Comparison of ENCODE assay signal across 11 cellular contexts in the genomic region with DNA sequence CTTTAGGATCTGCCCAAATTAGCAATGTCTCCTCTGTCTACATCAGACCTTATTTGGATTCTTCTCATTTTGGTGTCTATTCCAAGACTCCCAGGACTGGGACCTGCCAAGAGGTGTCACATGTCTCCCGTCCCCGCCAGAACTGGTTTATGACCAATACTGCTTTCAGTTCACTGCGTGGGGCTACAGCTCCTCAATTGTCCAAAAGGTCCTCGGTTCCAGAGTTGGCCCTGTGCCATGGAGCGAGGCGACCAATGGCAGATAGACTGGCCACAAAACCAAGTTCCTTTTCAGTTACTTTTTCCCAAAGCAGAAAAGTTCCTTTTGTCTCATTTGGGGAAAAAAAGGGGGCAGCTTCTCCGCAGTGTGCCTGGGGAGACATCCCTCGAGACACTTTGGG.
"Had no signal": no experiment of that assay in that cellular context is flagged by ENCODE, and none has a peak within 500 bp of the region (broad histone marks: within the 10 kb centered on the region; RNA-seq: fewer than 3 reads in every experiment).

No MANE protein-coding gene starts in this region.

- DNase-seq: activated CD4-positive, alpha-beta memory T cell treated with anti-CD3 and anti-CD28 coated beads for 36 hours; activated CD4-positive, alpha-beta T cell treated with anti-CD3 and anti-CD28 coated beads for 36 hours; activated CD8-positive, alpha-beta memory T cell treated with anti-CD3 and anti-CD28 coated beads, Interleukin-2, amount 10 ng/mL, durations not matched to agents 7 days and 5 days; activated naive CD4-positive, alpha-beta T cell treated with anti-CD3 and anti-CD28 coated beads, Interleukin-2, amount 10 ng/mL, durations not matched to agents 7 days and 5 days; activated T-cell treated with anti-CD3 and anti-CD28 coated beads, Interleukin-2, amount 50 U/mL, for 1 hour; effector memory CD8-positive, alpha-beta T cell; heart right ventricle; natural killer cell; sigmoid colon; spleen had no signal

- ATAC-seq: activated CD4-positive, alpha-beta T cell treated with anti-CD3 and anti-CD28 coated beads for 36 hours; activated CD8-positive, alpha-beta memory T cell treated with anti-CD3 and anti-CD28 coated beads, Interleukin-2, amount 10 ng/mL, durations not matched to agents 7 days and 5 days; effector memory CD8-positive, alpha-beta T cell; heart right ventricle; left lobe of liver; natural killer cell had no signal
